Comparison of ENCODE assay signal across 25 cellular contexts in the genomic region with DNA sequence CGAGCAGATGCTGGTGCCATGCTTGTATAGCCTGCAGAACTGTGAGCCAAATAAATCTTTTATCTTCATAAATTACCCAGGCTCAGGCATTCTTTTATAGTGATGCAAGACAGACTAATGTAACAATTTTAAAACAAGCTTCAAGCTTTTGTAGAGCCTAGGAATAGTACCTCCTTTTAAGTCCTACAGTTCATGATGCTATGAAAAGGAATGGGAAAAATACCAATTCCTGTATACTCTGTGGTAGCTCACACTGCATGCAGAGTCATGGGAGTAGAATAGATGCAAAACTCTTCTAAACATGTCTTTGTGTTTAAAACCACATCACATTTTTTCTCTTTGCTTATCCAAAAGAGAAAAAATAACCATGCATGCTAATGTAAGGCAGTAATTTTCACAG.
DNase-seq lines count a peak whose midpoint lies in the region; TF ChIP-seq lines count a peak whose summit lies in the region.
"Had no signal": no experiment of that assay in that cellular context is flagged by ENCODE, and none has a peak within 500 bp of the region (broad histone marks: within the 10 kb centered on the region; RNA-seq: fewer than 3 reads in every experiment).

No MANE protein-coding gene starts in this region.

- H2AFZ ChIP-seq in neural progenitor cell (replicated peaks), result no peak overlapping the region

- no peak overlapping the region for H3K4me2 ChIP-seq in neural progenitor cell
- H3K4me2 ChIP-seq: BLaER1 treated with 17β-estradiol and CSF1 and Interleukin-3, amounts not matched to agents 10 nM and 100 nM; SK-N-SH had no signal

- peaks cover 3% of the 10 kb centered on the region; the same call in 1 of the 2 replicates for H3K27me3 Mint-ChIP-seq in HFFc6 (ENCODE audit: insufficient read depth)
- H3K27me3 Mint-ChIP-seq in neural progenitor cell (ENCODE audit: insufficient read depth, low read depth), result peaks cover 2% of the 10 kb centered on the region
- H3K27me3 Mint-ChIP-seq: CD4-positive, alpha-beta T cell had no signal

- CTCF ChIA-PET in AG04449 (lab: Yijun Ruan, JAX), result no interaction called here

- no peaks in the 10 kb centered on the region for H3K36me3 ChIP-seq in neural progenitor cell

- TF ChIP-seq POLR2A in lower leg skin (IDR thresholded peaks at IDR 0.05), result no peak

- H3K27me3 ChIP-seq in neural progenitor cell, result no peaks in the 10 kb centered on the region
- H3K27me3 ChIP-seq: BLaER1 treated with 17β-estradiol and CSF1 and Interleukin-3, amounts not matched to agents 10 nM and 100 nM had no signal

- H4K20me1 ChIP-seq in neural progenitor cell (ENCODE audit: low read depth), result no peaks in the 10 kb centered on the region
- H4K20me1 ChIP-seq: BLaER1 treated with 17β-estradiol and CSF1 and Interleukin-3, amounts not matched to agents 10 nM and 100 nM had no signal

- H3K9ac ChIP-seq in neural progenitor cell, result no peak overlapping the region
- H3K9ac ChIP-seq: BLaER1 treated with 17β-estradiol and CSF1 and Interleukin-3, amounts not matched to agents 10 nM and 100 nM; SK-N-SH had no signal

- no peaks in the 10 kb centered on the region for H3F3A ChIP-seq in neural progenitor cell (ENCODE audit: low read depth)

- peak; percentile 38 for DNase-seq in AG04449 (ENCODE audit: low read depth, low spot score)
- DNase-seq in HFFc6, result peak; percentile 34
- peak; percentile 29 for DNase-seq in astrocyte of the hippocampus (ENCODE audit: low read depth, low spot score)
- peak; percentile 20 for DNase-seq in fibroblast of villous mesenchyme (ENCODE audit: low read depth)
- DNase-seq in nucleus accumbens (lab: John Stamatoyannopoulos, UW), result no peak
- no peak for DNase-seq in neural progenitor cell (ENCODE audit: low spot score)
- no peak for DNase-seq in glomerular visceral epithelial cell (ENCODE audit: extremely low spot score)
- no peak for DNase-seq in lower leg skin (ENCODE audit: low spot score in 2 of 2)
- DNase-seq: AML-193; CD4-positive, alpha-beta T cell; COR-L47; DMS53; GOT3; HCEC 1CT; NCI-H1048; NCI-H1417; NCI-H1694; NCI-H2029 treated with DMSO at 0.1 percent for 48 hours; NCI-H526 treated with DMSO at 0.1 percent for 48 hours; SIG-M5; SK-N-SH had no signal

- H3K36me3 Mint-ChIP-seq in HFFc6 (ENCODE audit: low read depth), result peaks cover 48% of the 10 kb centered on the region
- no peaks in the 10 kb centered on the region for H3K36me3 Mint-ChIP-seq in neural progenitor cell

- no peaks in the 10 kb centered on the region for H3K79me2 ChIP-seq in neural progenitor cell (ENCODE audit: low read depth)

- WGBS in lower leg skin, 2 donors, result 64 to 67% methylated on average over 1 of the region's 1 CpG

- H3K27ac Mint-ChIP-seq in HFFc6, result peak overlapping the region; percentile 25; the same call in 1 of the 2 replicates
- H3K27ac Mint-ChIP-seq in neural progenitor cell, result no peak overlapping the region
- H3K27ac Mint-ChIP-seq: CD4-positive, alpha-beta T cell had no signal

- H3K4me1 ChIP-seq in neural progenitor cell, result no peaks in the 10 kb centered on the region
- H3K4me1 ChIP-seq: BLaER1 treated with 17β-estradiol and CSF1 and Interleukin-3, amounts not matched to agents 10 nM and 100 nM had no signal

- intact Hi-C loops in lower leg skin (cut with DNase I; ENCODE audit: low total_unique reads), result no loop called here

- no peaks in the 10 kb centered on the region for H3K9me3 Mint-ChIP-seq in HFFc6
- H3K9me3 Mint-ChIP-seq in neural progenitor cell, result no peaks in the 10 kb centered on the region
- H3K9me3 Mint-ChIP-seq: CD4-positive, alpha-beta T cell had no signal

- H3K4me3 Mint-ChIP-seq in HFFc6 (no peak overlapping the region), neural progenitor cell (no peak overlapping the region)
- H3K4me3 Mint-ChIP-seq: CD4-positive, alpha-beta T cell had no signal

- no peak overlapping the region for H3K27ac ChIP-seq in neural progenitor cell
- H3K27ac ChIP-seq: 22Rv1; BLaER1 treated with 17β-estradiol and CSF1 and Interleukin-3, amounts not matched to agents 10 nM and 100 nM; HL-60; RWPE1 had no signal

- H3K4me3 ChIP-seq in AG04449 (ENCODE audit: low read depth, low read length), result no peak overlapping the region
- no peak overlapping the region for H3K4me3 ChIP-seq in fibroblast of villous mesenchyme (ENCODE audit: low read depth, low read length)
- H3K4me3 ChIP-seq in neural progenitor cell, result no peak overlapping the region
- H3K4me3 ChIP-seq in lower leg skin (ENCODE audit: low read depth, poor library complexity, severe bottlenecking), result no peak overlapping the region
- H3K4me3 ChIP-seq: BLaER1 treated with 17β-estradiol and CSF1 and Interleukin-3, amounts not matched to agents 10 nM and 100 nM had no signal

- POLR2A ChIA-PET in AG04449 (lab: Yijun Ruan, JAX), result no interaction called here

- peaks cover 35% of the 10 kb centered on the region for H3K4me1 Mint-ChIP-seq in HFFc6 (ENCODE audit: low read depth)
- no peaks in the 10 kb centered on the region for H3K4me1 Mint-ChIP-seq in neural progenitor cell

- TF ChIP-seq CTCF in AG04449 (IDR thresholded peaks at IDR 0.05; ENCODE audit: insufficient read depth, low read length, missing control alignments) (no peak), HFFc6 (IDR thresholded peaks at IDR 0.05) (no peak), fibroblast of villous mesenchyme (IDR thresholded peaks at IDR 0.05; ENCODE audit: insufficient read depth, low read depth, low read length) (no peak), neural progenitor cell (IDR thresholded peaks at IDR 0.05) (no peak), lower leg skin (IDR thresholded peaks at IDR 0.05) (no peak)

- no peaks in the 10 kb centered on the region for H3K9me3 ChIP-seq in neural progenitor cell (ENCODE audit: low read depth)
- H3K9me3 ChIP-seq: SK-N-SH had no signal

Comparison
In these comparisons a context has a peak if more than half of its experiments do, and no peak if none do; other contexts are left out.
1. DNase-seq: peak in AG04449 (single experiment), HFFc6 (single experiment), astrocyte of the hippocampus (single experiment) and fibroblast of villous mesenchyme (single experiment); none in nucleus accumbens (0 of 56), neural progenitor cell (single experiment), glomerular visceral epithelial cell (single experiment) and lower leg skin (0 of 2).